Comparison of ENCODE assay signal across 11 cellular contexts in genomic region chr18:58605027-58606020, GRCh38. TPM values are rescaled to one million over a fixed set of nuclear protein-coding genes. Genes with fewer than 3 reads are reported as not detected.
DNase-seq lines count a peak whose midpoint lies in the region; ATAC-seq and TF ChIP-seq lines count a peak whose summit lies in the region.
"Had no signal": no experiment of that assay in that cellular context is flagged by ENCODE, and none has a peak within 500 bp of the region (broad histone marks: within the 10 kb centered on the region; RNA-seq: fewer than 3 reads in every experiment).

No MANE protein-coding gene starts in this region.

- H3K9me3 Mint-ChIP-seq in activated CD4-positive, alpha-beta T cell treated with anti-CD3 and anti-CD28 coated beads, Interleukin-2, amount 10 ng/mL, durations not matched to agents 7 days and 5 days: peaks cover 9% of the 10 kb centered on the region

- CTCF ChIA-PET in activated CD4-positive, alpha-beta T cell treated with anti-CD3 and anti-CD28 coated beads, Interleukin-2, amount 10 ng/mL, durations not matched to agents 7 days and 5 days (lab: Charles Lee): no interaction called here

- no peak overlapping the region for H3K4me3 Mint-ChIP-seq in activated CD4-positive, alpha-beta T cell treated with anti-CD3 and anti-CD28 coated beads, Interleukin-2, amount 10 ng/mL, durations not matched to agents 7 days and 5 days

- H3K36me3 Mint-ChIP-seq in activated CD4-positive, alpha-beta T cell treated with anti-CD3 and anti-CD28 coated beads, Interleukin-2, amount 10 ng/mL, durations not matched to agents 7 days and 5 days (ENCODE audit: low read depth): peaks cover 7% of the 10 kb centered on the region

- peak; percentile 26 for DNase-seq in AG08396 (ENCODE audit: low spot score)
- peak; percentile 24 for DNase-seq in activated CD4-positive, alpha-beta T cell treated with anti-CD3 and anti-CD28 coated beads, Interleukin-2, amount 10 ng/mL, durations not matched to agents 7 days and 5 days
- peak; percentile 57 for DNase-seq in fibroblast of villous mesenchyme (ENCODE audit: low read depth)
- DNase-seq in caudate nucleus (lab: John Stamatoyannopoulos, UW): no peak
- no peak for DNase-seq in GF-D8 (lab: John Stamatoyannopoulos, UW)
- DNase-seq: nucleus accumbens had no signal

- ATAC-seq in HG02798 (IDR thresholded peaks at IDR 0.05; ENCODE audit: poor library complexity, unreplicated experiment): peak; percentile 60
- ATAC-seq in HG03045 (IDR thresholded peaks at IDR 0.05; ENCODE audit: unreplicated experiment): no peak
- no peak for ATAC-seq in GM21619 (IDR thresholded peaks at IDR 0.05; ENCODE audit: unreplicated experiment)

- TF ChIP-seq CTCF in fibroblast of villous mesenchyme (IDR thresholded peaks at IDR 0.05; ENCODE audit: insufficient read depth, low read depth, low read length): no peak

- no peak overlapping the region for H3K27ac Mint-ChIP-seq in activated CD4-positive, alpha-beta T cell treated with anti-CD3 and anti-CD28 coated beads, Interleukin-2, amount 10 ng/mL, durations not matched to agents 7 days and 5 days

- no peaks in the 10 kb centered on the region for H3K27me3 Mint-ChIP-seq in activated CD4-positive, alpha-beta T cell treated with anti-CD3 and anti-CD28 coated beads, Interleukin-2, amount 10 ng/mL, durations not matched to agents 7 days and 5 days

- H3K4me1 Mint-ChIP-seq in activated CD4-positive, alpha-beta T cell treated with anti-CD3 and anti-CD28 coated beads, Interleukin-2, amount 10 ng/mL, durations not matched to agents 7 days and 5 days: peaks cover 44% of the 10 kb centered on the region

- no peak overlapping the region for H3K27ac ChIP-seq in caudate nucleus (ENCODE audit: low read depth, low read length)
- H3K27ac ChIP-seq: C4-2B had no signal

- POLR2A ChIA-PET in activated CD4-positive, alpha-beta T cell treated with anti-CD3 and anti-CD28 coated beads, Interleukin-2, amount 10 ng/mL, durations not matched to agents 7 days and 5 days (lab: Charles Lee): no interaction called here

- H3K4me3 ChIP-seq in fibroblast of villous mesenchyme (ENCODE audit: low read depth, low read length): no peak overlapping the region
- H3K4me3 ChIP-seq: HAP-1 had no signal

RNA-seq across cellular contexts. Expression of gene ALPK2, which starts 23.6 kb away (rescaled TPM):
- total RNA-seq in activated CD4-positive, alpha-beta T cell treated with anti-CD3 and anti-CD28 coated beads, Interleukin-2, amount 10 ng/mL, durations not matched to agents 7 days and 5 days: not detected
- 158 and 237 TPM in 2 replicates for total RNA-seq in fibroblast of villous mesenchyme

Comparison
In these comparisons a context has a peak if more than half of its experiments do, and no peak if none do; other contexts are left out.
1. DNase-seq: peak in AG08396 (single experiment), activated CD4-positive, alpha-beta T cell treated with anti-CD3 and anti-CD28 coated beads, Interleukin-2, amount 10 ng/mL, durations not matched to agents 7 days and 5 days (single experiment) and fibroblast of villous mesenchyme (single experiment); none in caudate nucleus (0 of 61) and GF-D8 (single experiment).
2. RNA of gene ALPK2, which starts 23.6 kb away (total RNA-seq): 158 to 237 TPM in fibroblast of villous mesenchyme; not detected in activated CD4-positive, alpha-beta T cell treated with anti-CD3 and anti-CD28 coated beads, Interleukin-2, amount 10 ng/mL, durations not matched to agents 7 days and 5 days; every median in the first group is over 100 times any median in the second.